Comparison of ENCODE assay signal across 8 cellular contexts in the genomic region with DNA sequence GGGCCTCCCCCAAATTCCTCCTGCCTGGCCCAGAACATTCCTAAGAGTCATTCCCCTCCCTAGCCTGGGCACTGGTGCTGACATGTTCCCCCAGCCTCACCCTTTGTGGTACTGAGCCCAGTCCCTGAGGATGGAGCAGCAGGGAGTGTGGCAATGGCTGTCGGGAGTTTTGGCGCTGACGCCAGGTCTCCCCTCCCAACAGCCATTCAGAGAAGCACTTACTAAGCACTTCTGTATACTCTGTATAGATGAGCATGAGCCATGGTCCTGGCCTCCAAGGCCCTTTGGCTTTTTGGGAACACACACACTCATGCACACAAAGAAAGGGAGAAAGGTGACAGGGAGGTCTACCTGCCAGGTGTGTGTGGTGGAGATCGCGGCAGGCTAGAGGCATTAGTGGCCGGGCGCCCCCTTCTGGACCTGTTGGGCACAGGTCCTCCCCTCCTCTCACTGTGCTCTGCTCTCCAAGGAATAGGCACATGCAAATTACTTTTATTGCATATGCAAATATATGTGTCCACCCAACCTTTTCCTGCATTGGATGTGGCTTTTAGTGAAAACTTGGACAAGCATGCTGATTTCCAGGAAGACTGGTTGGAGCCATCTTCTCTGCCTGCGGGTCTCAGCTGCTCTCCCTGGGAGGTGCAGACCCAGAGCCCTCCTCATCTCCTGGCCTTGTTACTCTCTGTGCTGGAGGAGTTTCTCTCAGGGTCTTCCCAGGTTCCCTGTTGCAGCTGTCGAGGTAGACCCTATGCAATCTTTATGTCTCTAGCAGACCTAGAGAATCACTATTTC. TPM values are rescaled to one million over a fixed set of nuclear protein-coding genes. Genes with fewer than 3 reads are reported as not detected.
DNase-seq lines count a peak whose midpoint lies in the region; ATAC-seq and TF ChIP-seq lines count a peak whose summit lies in the region.

No MANE protein-coding gene starts in this region.

- peaks cover 71% of the 10 kb centered on the region for H3K36me3 ChIP-seq in DND-41 (ENCODE audit: insufficient read depth, low read length)
- H3K36me3 ChIP-seq in mammary epithelial cell (ENCODE audit: insufficient read depth, low read length) = peaks cover 36% of the 10 kb centered on the region

- dilution Hi-C loops in mammary epithelial cell (cut with HindIII; ENCODE audit: low sequenced_read_pairs) = no loop called here

- peak; percentile 26 for DNase-seq in DND-41
- peak; percentile 49 for DNase-seq in LoVo (ENCODE audit: low spot score)
- DNase-seq in mammary epithelial cell = peak; percentile 63
- DNase-seq in stimulated activated CD4-positive, alpha-beta T cell treated with anti-CD3 and anti-CD28 coated beads, Interleukin-4, amount 100 ng/mL, for 48 hours (ENCODE audit: low read depth in 2 of 2) = peak; percentile 56 to 58

- H3K4me3 ChIP-seq in DND-41 (ENCODE audit: low read depth in 1 of 2, low read length in 2 of 2) = no peak overlapping the region
- H3K4me3 ChIP-seq in WI38 (ENCODE audit: low read depth, low read length) = no peak overlapping the region
- H3K4me3 ChIP-seq in mammary epithelial cell (replicated peaks in 1 of 3; ENCODE audit: insufficient read depth in 1 of 3, low read depth in 2 of 3, low read length in 3 of 3) = no peak overlapping the region

- intact Hi-C loops in mammary epithelial cell (cut with micrococcal nuclease) = loop anchor here (1.0 kb wide), 5 partner anchors 48 to 172 kb away; a partner anchor contains a TSS

- no peaks in the 10 kb centered on the region for H3K79me2 ChIP-seq in DND-41 (ENCODE audit: insufficient read depth, low read length)
- peaks cover 68% of the 10 kb centered on the region for H3K79me2 ChIP-seq in mammary epithelial cell (ENCODE audit: insufficient read depth, low read length)

- CTCF ChIA-PET in mammary epithelial cell (lab: Charles Lee; ENCODE audit: low non-redundant PET) = no interaction called here

- H4K20me1 ChIP-seq in DND-41 (ENCODE audit: insufficient read depth, low read length) (peaks cover 7% of the 10 kb centered on the region), mammary epithelial cell (ENCODE audit: insufficient read depth, low read length) (no peaks in the 10 kb centered on the region)

- 44% methylated on average over 8 of the region's 9 CpGs for WGBS in mammary epithelial cell (ENCODE audit: low coverage, missing lambda C conversion rate)

- H3K4me1 ChIP-seq in DND-41 (ENCODE audit: insufficient read depth, low read length) = no peaks in the 10 kb centered on the region
- peaks cover 5% of the 10 kb centered on the region for H3K4me1 ChIP-seq in mammary epithelial cell (ENCODE audit: insufficient read depth, low read length)

- no peaks in the 10 kb centered on the region for H3K9me3 ChIP-seq in DND-41 (ENCODE audit: insufficient read depth, low read length, severe bottlenecking)
- H3K9me3 ChIP-seq in mammary epithelial cell (replicated peaks; ENCODE audit: insufficient read depth, low read length) = no peaks in the 10 kb centered on the region

- in situ Hi-C loops in mammary epithelial cell (cut with MboI; ENCODE audit: low sequenced_read_pairs in 2 of 2) = loop anchor here (10.0 to 25.0 kb wide), 3 partner anchors 97 to 320 kb away; a partner anchor contains a TSS

- H3K9ac ChIP-seq in DND-41 (ENCODE audit: low read depth, low read length) (no peak overlapping the region), mammary epithelial cell (ENCODE audit: insufficient read depth, low read length) (no peak overlapping the region)

- no peak overlapping the region for H3K27ac ChIP-seq in DND-41 (ENCODE audit: low read length)
- H3K27ac ChIP-seq in mammary epithelial cell (ENCODE audit: insufficient read depth, low read depth, low read length) = no peak overlapping the region
- H3K27ac ChIP-seq in layer of hippocampus (ENCODE audit: low read depth, low read length) = peak overlapping the region; percentile 85

- TF ChIP-seq CTCF in DND-41 (IDR thresholded peaks at IDR 0.05; ENCODE audit: borderline replicate concordance, extremely low read depth, low read length, poor library complexity, severe bottlenecking) (peak; percentile 63), WI38 (IDR thresholded peaks at IDR 0.05; ENCODE audit: low read depth, low read length) (peak; percentile 71), mammary epithelial cell (conservative IDR thresholded peaks at IDR 0.05 in 1 of 2, IDR thresholded peaks at IDR 0.05 in 1 of 2; ENCODE audit: extremely low read depth in 1 of 2, insufficient read depth in 1 of 2, low read depth in 1 of 2, low read length in 2 of 2) (peak; percentile 88 to 91)

- H3K27me3 ChIP-seq in DND-41 (ENCODE audit: insufficient read depth, low read length, poor library complexity) = no peaks in the 10 kb centered on the region
- no peaks in the 10 kb centered on the region for H3K27me3 ChIP-seq in mammary epithelial cell (ENCODE audit: insufficient read depth, low read length)
- H3K27me3 ChIP-seq in layer of hippocampus (ENCODE audit: control insufficient read depth, insufficient read depth, low read length) = no peaks in the 10 kb centered on the region

- TSS peak; percentile 10 for BruUV-seq in mammary epithelial cell (replicated peaks; lab: Mats Ljungman, UMichigan)

- H2AFZ ChIP-seq in DND-41 (ENCODE audit: low read depth, low read length) = no peak overlapping the region
- no peak overlapping the region for H2AFZ ChIP-seq in mammary epithelial cell (ENCODE audit: low read depth, low read length)

- ATAC-seq in DND-41 (ENCODE audit: insufficient read depth, low read depth) (peak; percentile 67; the same call in 1 of the 3 replicates), HG02759 (IDR thresholded peaks at IDR 0.05; ENCODE audit: unreplicated experiment) (no peak), HG02623 (IDR thresholded peaks at IDR 0.05; ENCODE audit: unreplicated experiment) (no peak)

- H3K4me2 ChIP-seq in DND-41 (ENCODE audit: insufficient read depth, low read length) (no peak overlapping the region), mammary epithelial cell (ENCODE audit: insufficient read depth, low read depth, low read length) (no peak overlapping the region)

RNA-seq across cellular contexts. Expression of a gene that starts 17.4 kb away (rescaled TPM):
- total RNA-seq in mammary epithelial cell = 1 to 10 TPM; 4.0 to 4.4 TPM
- 0.44 TPM for polyA plus RNA-seq in mammary epithelial cell
- polyA minus RNA-seq in mammary epithelial cell = not detected

RNA-seq across cellular contexts. Expression of a gene that starts 20.9 kb away (rescaled TPM):
- total RNA-seq in mammary epithelial cell = under 1 TPM in 1 of 2 donors, not detected in 1; under 0.01 TPM
- 0.03 TPM for polyA plus RNA-seq in mammary epithelial cell
- polyA minus RNA-seq in mammary epithelial cell = not detected

RNA-seq across cellular contexts. Expression of a gene that starts 48.8 kb away (rescaled TPM):
- total RNA-seq in mammary epithelial cell = 100 to 1,000 TPM in 1 of 2 donors, 10 to 100 TPM in 1; 71.0 to 201 TPM
- polyA plus RNA-seq in mammary epithelial cell = 98.0 TPM
- 115 TPM for polyA minus RNA-seq in mammary epithelial cell

RNA-seq across cellular contexts. Expression of a gene that starts 50.1 kb away (rescaled TPM):
- total RNA-seq in mammary epithelial cell = not detected
- not detected for polyA plus RNA-seq in mammary epithelial cell
- not detected for polyA minus RNA-seq in mammary epithelial cell

RNA-seq across cellular contexts. Expression of a gene that starts 57.9 kb away (rescaled TPM):
- 10 to 100 TPM; 35.5 to 46.7 TPM for total RNA-seq in mammary epithelial cell
- 71.3 TPM for polyA plus RNA-seq in mammary epithelial cell
- 103 TPM for polyA minus RNA-seq in mammary epithelial cell
